22 cellular contexts compared by ENCODE assay signal in genomic region chr2:232771870-232772269, GRCh38. TPM values are rescaled to one million over a fixed set of nuclear protein-coding genes. Genes with fewer than 3 reads are reported as not detected.
DNase-seq lines count a peak whose midpoint lies in the region; ATAC-seq and TF ChIP-seq lines count a peak whose summit lies in the region.
"Had no signal": no experiment of that assay in that cellular context is flagged by ENCODE, and none has a peak within 500 bp of the region (broad histone marks: within the 10 kb centered on the region; RNA-seq: fewer than 3 reads in every experiment).

No MANE protein-coding gene starts in this region.

- intact Hi-C loops in CD4-positive, alpha-beta T cell (cut with DNase I, micrococcal nuclease) = no loop called here
- intact Hi-C loops in activated B cell treated with CpG ODN at 0.5 μM for 24 hours (cut with micrococcal nuclease) = no loop called here

- no peak for ATAC-seq in CD4-positive, alpha-beta T cell (ENCODE audit: poor library complexity)
- no peak for ATAC-seq in activated B cell treated with CpG ODN at 0.5 μM for 24 hours (ENCODE audit: low read depth)
- no peak for ATAC-seq in memory B cell (ENCODE audit: low read depth)
- ATAC-seq in GM18867 (IDR thresholded peaks at IDR 0.05; ENCODE audit: unreplicated experiment) = no peak
- ATAC-seq: body of pancreas, SK-N-SH treated with all-trans-retinoic acid at 6 μM for 48 hours had no signal

- no peaks in the 10 kb centered on the region for H3K27me3 ChIP-seq in CD4-positive, alpha-beta T cell (ENCODE audit: control insufficient read depth, insufficient read depth, low read length)
- H3K27me3 ChIP-seq: body of pancreas had no signal

- no peak for TF ChIP-seq CTCF in CD4-positive, alpha-beta T cell (IDR thresholded peaks at IDR 0.05)
- TF ChIP-seq CTCF in activated B cell treated with CpG ODN at 0.5 μM for 24 hours (IDR thresholded peaks at IDR 0.05) = no peak

- CTCF ChIA-PET in activated CD4-positive, alpha-beta T cell treated with anti-CD3 and anti-CD28 coated beads, Interleukin-2, amount 10 ng/mL, durations not matched to agents 7 days and 5 days (lab: Charles Lee) = interaction anchor here (0.6 kb wide), 1 partner anchor 25 kb away, joined by 3 read pairs; no protein-coding TSS in a partner anchor
- CTCF ChIA-PET in CD4-positive, alpha-beta T cell (lab: Charles Lee) = interaction anchor here (0.7 to 0.9 kb wide), 2 partner anchors 20 to 23 kb away, joined by 3 read pairs; no protein-coding TSS in a partner anchor
- CTCF ChIA-PET in activated B cell treated with CpG ODN at 0.5 μM for 24 hours (lab: Charles Lee) = interaction anchor here (1.3 kb wide), 1 partner anchor 37 kb away, joined by 3 read pairs; no protein-coding TSS in a partner anchor

- no peak overlapping the region for H3K4me3 Mint-ChIP-seq in activated CD4-positive, alpha-beta T cell treated with anti-CD3 and anti-CD28 coated beads, Interleukin-2, amount 10 ng/mL, durations not matched to agents 7 days and 5 days
- no peak overlapping the region for H3K4me3 Mint-ChIP-seq in CD4-positive, alpha-beta T cell
- H3K4me3 Mint-ChIP-seq in activated B cell treated with CpG ODN at 0.5 μM for 24 hours (no peak overlapping the region), memory B cell (no peak overlapping the region)

- POLR2A ChIA-PET in activated CD4-positive, alpha-beta T cell treated with anti-CD3 and anti-CD28 coated beads, Interleukin-2, amount 10 ng/mL, durations not matched to agents 7 days and 5 days (lab: Charles Lee) = no interaction called here
- POLR2A ChIA-PET in CD4-positive, alpha-beta T cell (lab: Charles Lee) = no interaction called here
- POLR2A ChIA-PET in activated B cell treated with CpG ODN at 0.5 μM for 24 hours (lab: Charles Lee) = interaction anchor here (0.7 to 1.1 kb wide), 2 partner anchors 11 to 69 kb away, joined by 3 read pairs; no protein-coding TSS in a partner anchor

- no peaks in the 10 kb centered on the region for H3K9me3 ChIP-seq in CD4-positive, alpha-beta T cell (ENCODE audit: control insufficient read depth, low read length)
- H3K9me3 ChIP-seq: body of pancreas had no signal

- DNase-seq in activated CD4-positive, alpha-beta T cell treated with anti-CD3 and anti-CD28 coated beads, Interleukin-2, amount 10 ng/mL, durations not matched to agents 7 days and 5 days = no peak
- no peak for DNase-seq in activated CD4-positive, alpha-beta T cell treated with anti-CD3 and anti-CD28 coated beads for 4 hours
- no peak for DNase-seq in CD4-positive, alpha-beta T cell
- no peak for DNase-seq in activated B cell treated with CpG ODN at 0.5 μM for 24 hours
- no peak for DNase-seq in memory B cell (ENCODE audit: low spot score in 2 of 2)
- no peak for DNase-seq in anterior cingulate cortex (lab: John Stamatoyannopoulos, UW)
- DNase-seq in caudate nucleus (lab: John Stamatoyannopoulos, UW) = no peak
- DNase-seq: activated CD4-positive, CD25-positive, alpha-beta regulatory T cell; body of pancreas; Calu3; glutamatergic neuron; NCI-H446; nucleus accumbens; OCI-M1; stimulated activated CD8-positive, alpha-beta memory T cell treated with anti-CD3 and anti-CD28 coated beads, Interleukin-4, amount 100 ng/mL, for 48 hours; substantia nigra; T1000 had no signal

- H3K36me3 Mint-ChIP-seq in activated CD4-positive, alpha-beta T cell treated with anti-CD3 and anti-CD28 coated beads, Interleukin-2, amount 10 ng/mL, durations not matched to agents 7 days and 5 days (ENCODE audit: low read depth) = peaks cover 44% of the 10 kb centered on the region
- peaks cover 82% of the 10 kb centered on the region for H3K36me3 Mint-ChIP-seq in CD4-positive, alpha-beta T cell (ENCODE audit: low read depth)
- peaks cover 41% of the 10 kb centered on the region for H3K36me3 Mint-ChIP-seq in activated B cell treated with CpG ODN at 0.5 μM for 24 hours (ENCODE audit: low read depth)
- peaks cover 13% of the 10 kb centered on the region for H3K36me3 Mint-ChIP-seq in memory B cell

- no peaks in the 10 kb centered on the region for H3K27me3 Mint-ChIP-seq in activated CD4-positive, alpha-beta T cell treated with anti-CD3 and anti-CD28 coated beads, Interleukin-2, amount 10 ng/mL, durations not matched to agents 7 days and 5 days
- H3K27me3 Mint-ChIP-seq in CD4-positive, alpha-beta T cell = no peaks in the 10 kb centered on the region
- H3K27me3 Mint-ChIP-seq in activated B cell treated with CpG ODN at 0.5 μM for 24 hours = no peaks in the 10 kb centered on the region
- no peaks in the 10 kb centered on the region for H3K27me3 Mint-ChIP-seq in memory B cell

- no peaks in the 10 kb centered on the region for H3K9me3 Mint-ChIP-seq in activated CD4-positive, alpha-beta T cell treated with anti-CD3 and anti-CD28 coated beads, Interleukin-2, amount 10 ng/mL, durations not matched to agents 7 days and 5 days
- no peaks in the 10 kb centered on the region for H3K9me3 Mint-ChIP-seq in CD4-positive, alpha-beta T cell
- H3K9me3 Mint-ChIP-seq in activated B cell treated with CpG ODN at 0.5 μM for 24 hours (no peaks in the 10 kb centered on the region), memory B cell (no peaks in the 10 kb centered on the region)

- H3K27ac Mint-ChIP-seq in activated CD4-positive, alpha-beta T cell treated with anti-CD3 and anti-CD28 coated beads, Interleukin-2, amount 10 ng/mL, durations not matched to agents 7 days and 5 days = peak overlapping the region; percentile 16
- peak overlapping the region; percentile 1 for H3K27ac Mint-ChIP-seq in CD4-positive, alpha-beta T cell
- H3K27ac Mint-ChIP-seq in activated B cell treated with CpG ODN at 0.5 μM for 24 hours (peak overlapping the region; percentile 79), memory B cell (peak overlapping the region; percentile 18)

- H3K4me1 Mint-ChIP-seq in activated CD4-positive, alpha-beta T cell treated with anti-CD3 and anti-CD28 coated beads, Interleukin-2, amount 10 ng/mL, durations not matched to agents 7 days and 5 days = peaks cover 22% of the 10 kb centered on the region
- H3K4me1 Mint-ChIP-seq in CD4-positive, alpha-beta T cell (ENCODE audit: low read depth) = peaks cover 45% of the 10 kb centered on the region
- H3K4me1 Mint-ChIP-seq in activated B cell treated with CpG ODN at 0.5 μM for 24 hours = peaks cover 22% of the 10 kb centered on the region
- peaks cover 12% of the 10 kb centered on the region for H3K4me1 Mint-ChIP-seq in memory B cell

- H3K27ac ChIP-seq in CD4-positive, alpha-beta T cell (ENCODE audit: low read depth, low read length) = no peak overlapping the region
- H3K27ac ChIP-seq in caudate nucleus (ENCODE audit: low read depth, low read length) = no peak overlapping the region
- H3K27ac ChIP-seq: body of pancreas had no signal

RNA-seq across cellular contexts. Expression of gene KCNJ13, which starts 4.5 kb away (rescaled TPM):
- total RNA-seq in activated CD4-positive, alpha-beta T cell treated with anti-CD3 and anti-CD28 coated beads, Interleukin-2, amount 10 ng/mL, durations not matched to agents 7 days and 5 days = not detected
- not detected for total RNA-seq in CD4-positive, alpha-beta T cell
- not detected in 2 replicates for total RNA-seq in activated B cell treated with CpG ODN at 0.5 μM for 24 hours
- total RNA-seq: body of pancreas, Calu3, Daoy, MCF 10A, pulmonary artery endothelial cell had no signal

Comparison
In these comparisons a context has a peak if more than half of its experiments do, and no peak if none do; other contexts are left out.
1. H3K27ac Mint-ChIP-seq: peak in every context shown above with its lines; median percentile 79 in activated B cell treated with CpG ODN at 0.5 μM for 24 hours; 18 in memory B cell; 16 in activated CD4-positive, alpha-beta T cell treated with anti-CD3 and anti-CD28 coated beads, Interleukin-2, amount 10 ng/mL, durations not matched to agents 7 days and 5 days; 1 in CD4-positive, alpha-beta T cell.